ENCODE assay signal across 10 cellular contexts in the genomic region with DNA sequence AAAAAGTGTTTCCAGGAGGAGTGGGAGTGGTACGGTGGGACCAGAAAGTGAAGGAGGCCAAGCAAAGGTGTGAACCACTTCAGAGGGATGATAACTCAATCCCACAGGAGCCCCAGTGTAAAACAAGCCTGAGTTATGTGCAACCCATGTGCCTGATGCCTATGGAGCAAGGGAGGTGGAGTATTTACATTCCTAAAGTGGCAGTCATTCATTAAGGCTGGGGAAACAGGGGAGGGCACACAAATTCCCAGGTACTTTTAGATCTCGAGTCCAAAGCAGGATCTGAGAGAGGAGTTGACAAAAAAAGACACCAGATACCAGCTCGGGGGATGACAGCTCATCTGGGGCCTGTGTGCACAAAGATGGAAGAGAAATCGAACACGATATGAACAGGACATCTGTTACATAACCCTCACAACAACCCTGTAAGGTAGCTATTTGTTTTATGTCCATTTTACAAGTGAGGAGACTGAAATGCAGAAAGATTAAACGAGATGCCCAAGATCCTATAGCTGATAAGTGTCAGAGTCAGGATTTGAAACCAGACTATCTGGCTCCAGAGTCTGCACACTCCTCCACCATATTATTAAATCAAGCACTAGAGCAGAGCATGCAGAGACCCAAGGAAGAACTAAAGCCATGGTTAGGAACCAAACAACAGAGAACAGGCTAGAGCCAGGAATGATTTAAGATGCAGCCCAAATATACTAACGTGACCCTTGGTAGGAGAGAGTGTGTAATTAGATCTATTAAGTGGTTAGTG.
A peak's percentile ranks its signal among the peaks of the same experiment; 100 is the strongest.
DNase-seq lines count a peak whose midpoint lies in the region; ATAC-seq and TF ChIP-seq lines count a peak whose summit lies in the region.
"Had no signal": no experiment of that assay in that cellular context is flagged by ENCODE, and none has a peak within 500 bp of the region (broad histone marks: within the 10 kb centered on the region; RNA-seq: fewer than 3 reads in every experiment).

No MANE protein-coding gene starts in this region.

- H3K27me3 ChIP-seq in heart left ventricle (no peaks in the 10 kb centered on the region), lower lobe of right lung (ENCODE audit: low read depth) (no peaks in the 10 kb centered on the region), aorta (ENCODE audit: control insufficient read depth in 1 of 2, insufficient read depth in 2 of 2, low read length in 1 of 2) (no peaks in the 10 kb centered on the region)

- peak overlapping the region in 4 of 12 donors; percentile 43 to 74 (median 66) for H3K27ac ChIP-seq in heart left ventricle
- H3K27ac ChIP-seq in cingulate gyrus (ENCODE audit: low read depth, low read length) = peak overlapping the region; percentile 76
- no peak overlapping the region for H3K27ac ChIP-seq in lower lobe of right lung
- H3K27ac ChIP-seq in aorta (ENCODE audit: low read depth in 1 of 2, low read length in 2 of 2) = no peak overlapping the region

- TF ChIP-seq CTCF in heart left ventricle (IDR thresholded peaks at IDR 0.05) (no peak), lower lobe of right lung (IDR thresholded peaks at IDR 0.05) (no peak)

- H3K9me3 ChIP-seq in heart left ventricle (no peaks in the 10 kb centered on the region), lower lobe of right lung (no peaks in the 10 kb centered on the region), aorta (ENCODE audit: control insufficient read depth, low read length) (no peaks in the 10 kb centered on the region)

- no peak for TF ChIP-seq POLR2A in heart left ventricle (IDR thresholded peaks at IDR 0.05)

- no peaks in the 10 kb centered on the region for H3K36me3 ChIP-seq in heart left ventricle
- no peaks in the 10 kb centered on the region for H3K36me3 ChIP-seq in lower lobe of right lung
- H3K36me3 ChIP-seq in aorta (ENCODE audit: control insufficient read depth in 1 of 2, insufficient read depth in 2 of 2, low read length in 1 of 2) = no peaks in the 10 kb centered on the region

- H3K4me3 ChIP-seq in heart left ventricle (peak overlapping the region in 10 of 12 donors; percentile 36 to 67 (median 50)), lower lobe of right lung (peak overlapping the region; percentile 10), aorta (ENCODE audit: low read length in 2 of 2) (peak overlapping the region; percentile 77 to 96)

- intact Hi-C loops in heart left ventricle (cut with DNase I) = no loop called here
- intact Hi-C loops in cardiac septum (cut with DNase I) = no loop called here
- intact Hi-C loops in lower lobe of right lung (cut with DNase I) = no loop called here
- intact Hi-C loops in aorta (cut with DNase I) = no loop called here

- 47 to 49% (median 48%) methylated on average over 7 of the region's 7 CpGs for WGBS in heart left ventricle, 4 donors
- 44 to 48% methylated on average over 7 of the region's 7 CpGs for WGBS in aorta, 2 donors

- H3K4me1 ChIP-seq in heart left ventricle = no peaks in the 10 kb centered on the region
- no peaks in the 10 kb centered on the region for H3K4me1 ChIP-seq in lower lobe of right lung
- H3K4me1 ChIP-seq in aorta (ENCODE audit: control insufficient read depth in 1 of 2, insufficient read depth in 2 of 2, low read length in 2 of 2) = peaks cover 0 to 3% of the 10 kb centered on the region in 2 donors

- no peak for DNase-seq in heart left ventricle
- DNase-seq in cardiac septum (ENCODE audit: low spot score) = no peak
- DNase-seq in lower lobe of right lung = no peak
- no peak for DNase-seq in aorta
- DNase-seq in activated CD4-positive, alpha-beta T cell treated with anti-CD3 and anti-CD28 coated beads for 1 hour = no peak
- no peak for DNase-seq in SIG-M5 treated with dmso at 0.1 percent for 504 hours (lab: John Stamatoyannopoulos, UW; ENCODE audit: unreplicated experiment)
- DNase-seq: activated CD4-positive, CD25-positive, alpha-beta regulatory T cell; caudate nucleus had no signal

- ATAC-seq in heart left ventricle (peak in 3 of 4 donors; percentile 20 to 41 (median 30)), lower lobe of right lung (peak; percentile 71 to 82), aorta (ENCODE audit: low FRiP score) (peak; percentile 44), GM21367 (IDR thresholded peaks at IDR 0.05; ENCODE audit: unreplicated experiment) (no peak)

Comparison
In these comparisons a context has a peak if more than half of its experiments do, and no peak if none do; other contexts are left out.
1. H3K4me3 ChIP-seq: peak in every context shown above with its lines; median percentile 86 in aorta; 50 in heart left ventricle; 10 in lower lobe of right lung.